16 cellular contexts compared by ENCODE assay signal in genomic region chr1:211908453-211908852, GRCh38.
A peak's percentile ranks its signal among the peaks of the same experiment; 100 is the strongest.
DNase-seq lines count a peak whose midpoint lies in the region; ATAC-seq, FAIRE-seq and TF ChIP-seq lines count a peak whose summit lies in the region.
"Had no signal": no experiment of that assay in that cellular context is flagged by ENCODE, and none has a peak within 500 bp of the region (broad histone marks: within the 10 kb centered on the region; RNA-seq: fewer than 3 reads in every experiment).

No MANE protein-coding gene starts in this region.

- no peaks in the 10 kb centered on the region for H3K36me3 Mint-ChIP-seq in HFFc6 (ENCODE audit: low read depth)
- H3K36me3 Mint-ChIP-seq: T-cell had no signal

- POLR2A ChIA-PET in K562 (lab: Yijun Ruan, JAX) = interaction anchor here (1.1 to 1.6 kb wide), 2 partner anchors 11 to 16 kb away, joined by 3 read pairs; no protein-coding TSS in a partner anchor
- POLR2A ChIA-PET in PC-9 (lab: Charles Lee; ENCODE audit: unreplicated experiment) = no interaction called here

- H3K27me3 Mint-ChIP-seq in HFFc6 (ENCODE audit: insufficient read depth) = peaks cover 24% of the 10 kb centered on the region

- H3K27ac Mint-ChIP-seq in HFFc6 = no peak overlapping the region
- H3K27ac Mint-ChIP-seq: activated CD4-positive, alpha-beta T cell treated with anti-CD3 and anti-CD28 coated beads, Interleukin-2, amount 10 ng/mL, durations not matched to agents 7 days and 5 days; activated T-helper 1 cell treated with anti-CD3 and anti-CD28 coated beads, Interleukin-12 subunit alpha, Interleukin-12 subunit beta, Interleukin-2, Interleukin-4 antibody, amounts not matched to agents 30 ng/mL and 10 ng/mL and 1 ng/mL, durations not matched to agents 14 hours and 24 hours and 36 hours; progenitor cell of endocrine pancreas; T-cell had no signal

- intact Hi-C loops in K562 (cut with micrococcal nuclease) = no loop called here
- intact Hi-C loops in PC-9 (cut with micrococcal nuclease; ENCODE audit: unreplicated experiment) = no loop called here

- CTCF ChIA-PET in K562 (lab: Yijun Ruan, JAX; ENCODE audit: low intra/inter-chr PET ratio) = no interaction called here
- CTCF ChIA-PET in PC-9 (lab: Charles Lee) = no interaction called here

- H4K20me1 ChIP-seq in K562 (replicated peaks; ENCODE audit: control insufficient read depth, insufficient read depth, low read length) (no peaks in the 10 kb centered on the region), PC-9 (ENCODE audit: insufficient read depth) (no peaks in the 10 kb centered on the region)

- TF ChIP-seq RAD21 in K562 (CRISPR knock-in tag; conservative IDR thresholded peaks at IDR 0.05 in 1 of 2, IDR thresholded peaks at IDR 0.05 in 1 of 2) = no peak

- no peaks in the 10 kb centered on the region for H3K36me3 ChIP-seq in K562 (ENCODE audit: control insufficient read depth, insufficient read depth, low read length)
- H3K36me3 ChIP-seq in PC-9 (ENCODE audit: low read depth) = no peaks in the 10 kb centered on the region

- no peaks in the 10 kb centered on the region for H3K79me2 ChIP-seq in K562 (ENCODE audit: control insufficient read depth, insufficient read depth, low read length)
- H3K79me2 ChIP-seq in PC-9 (ENCODE audit: low read depth) = no peaks in the 10 kb centered on the region

- H3K4me1 Mint-ChIP-seq in HFFc6 (ENCODE audit: low read depth) = no peaks in the 10 kb centered on the region
- H3K4me1 Mint-ChIP-seq: activated CD4-positive, alpha-beta T cell treated with anti-CD3 and anti-CD28 coated beads, Interleukin-2, amount 10 ng/mL, durations not matched to agents 7 days and 5 days; T-cell had no signal

- TF ChIP-seq CTCF in GM13976 (IDR thresholded peaks at IDR 0.05; ENCODE audit: borderline replicate concordance, control extremely low read depth, extremely low read depth, insufficient read depth, missing control alignments) = no peak
- TF ChIP-seq CTCF in HL-60 (IDR thresholded peaks at IDR 0.05; ENCODE audit: insufficient read depth, low read length) = no peak
- no peak for TF ChIP-seq CTCF in K562 (IDR thresholded peaks at IDR 0.05 in 2 of 3, conservative IDR thresholded peaks at IDR 0.05 in 1 of 3; ENCODE audit: insufficient read depth in 2 of 3, low read depth in 1 of 3, low read length in 3 of 3)
- TF ChIP-seq CTCF in PC-9 (conservative IDR thresholded peaks at IDR 0.05) = no peak
- no peak for TF ChIP-seq CTCF in HFFc6 (IDR thresholded peaks at IDR 0.05)

- WGBS in K562 (ENCODE audit: insufficient coverage, low coverage, missing lambda C conversion rate) = 0% methylated on average over 2 of the region's 2 CpGs

- H3K4me2 ChIP-seq in K562 (ENCODE audit: insufficient read depth, low read length) (no peak overlapping the region), PC-9 (no peak overlapping the region)

- H2AFZ ChIP-seq in K562 (ENCODE audit: low read depth, low read length) = no peak overlapping the region
- H2AFZ ChIP-seq in PC-9 = no peak overlapping the region

- H3K4me3 ChIP-seq in HL-60 (replicated peaks; ENCODE audit: insufficient read depth, low read length) = no peak overlapping the region
- no peak overlapping the region for H3K4me3 ChIP-seq in K562
- no peak overlapping the region for H3K4me3 ChIP-seq in PC-9

- no peaks in the 10 kb centered on the region for H3K27me3 ChIP-seq in HL-60 (ENCODE audit: insufficient read depth, poor library complexity, severe bottlenecking)
- peaks cover 4 to 20% of the 10 kb centered on the region in 2 experiments; a peak in 4 of 5 replicates for H3K27me3 ChIP-seq in K562 (ENCODE audit: control insufficient read depth in 2 of 2, insufficient read depth in 2 of 2, low read length in 2 of 2)
- H3K27me3 ChIP-seq in PC-9 (ENCODE audit: insufficient read depth, low read depth) = no peaks in the 10 kb centered on the region

- TF ChIP-seq POLR2A in K562 (conservative IDR thresholded peaks at IDR 0.05) = no peak

- no peak for TF ChIP-seq EP300 in K562 (IDR thresholded peaks at IDR 0.05; ENCODE audit: low read length)

- in situ Hi-C loops in GM13976 (cut with MboI; ENCODE audit: low sequenced_read_pairs, unreplicated experiment) = no loop called here
- in situ Hi-C loops in K562 (cut with MboI) = no loop called here

- H3K4me1 ChIP-seq in K562 (replicated peaks in 1 of 2; ENCODE audit: control insufficient read depth in 2 of 2, insufficient read depth in 2 of 2, low read length in 2 of 2) (no peaks in the 10 kb centered on the region), PC-9 (replicated peaks; ENCODE audit: insufficient read depth) (peaks cover 31% of the 10 kb centered on the region)

- H3F3A ChIP-seq in PC-9 (ENCODE audit: insufficient read depth, low read depth) = peaks cover 27% of the 10 kb centered on the region

- BruUV-seq in K562 (replicated peaks; lab: Mats Ljungman, UMichigan) (no TSS peak), PC-9 (replicated peaks; lab: Mats Ljungman, UMichigan) (no TSS peak)

- H3K9me2 ChIP-seq in PC-9 (ENCODE audit: insufficient read depth) = no peaks in the 10 kb centered on the region

- H3K27ac ChIP-seq in HL-60 (replicated peaks) = 0 out of 2 replicates have a peak overlapping the region, but pooled peaks have one; percentile 13
- H3K27ac ChIP-seq in K562 (ENCODE audit: extremely low read depth, low read depth, low read length) = no peak overlapping the region
- H3K27ac ChIP-seq in PC-9 = no peak overlapping the region

- H3K9me3 ChIP-seq in K562 (replicated peaks; ENCODE audit: control insufficient read depth, insufficient read depth, low read depth, low read length) (no peaks in the 10 kb centered on the region), PC-9 (ENCODE audit: insufficient read depth, low read depth) (no peaks in the 10 kb centered on the region)

- no peak for FAIRE-seq in K562 (lab: Jason Lieb, UNC)

- no peak overlapping the region for H3K9ac ChIP-seq in K562 (ENCODE audit: insufficient read depth in 1 of 2, low read depth in 2 of 2, low read length in 2 of 2)

- ATAC-seq in GM21717 (IDR thresholded peaks at IDR 0.05; ENCODE audit: unreplicated experiment) (peak; percentile 83), K562 (no peak)
- ATAC-seq: T-cell had no signal

- no peaks in the 10 kb centered on the region for H3K9me3 Mint-ChIP-seq in HFFc6

- H3K4me3 Mint-ChIP-seq in HFFc6 = no peak overlapping the region
- H3K4me3 Mint-ChIP-seq: activated CD4-positive, alpha-beta T cell treated with anti-CD3 and anti-CD28 coated beads, Interleukin-2, amount 10 ng/mL, durations not matched to agents 7 days and 5 days; activated T-helper 1 cell treated with anti-CD3 and anti-CD28 coated beads, Interleukin-12 subunit alpha, Interleukin-12 subunit beta, Interleukin-2, Interleukin-4 antibody, amounts not matched to agents 30 ng/mL and 10 ng/mL and 1 ng/mL, durations not matched to agents 14 hours and 24 hours and 36 hours; T-cell had no signal

- no peaks in the 10 kb centered on the region for H3K9me1 ChIP-seq in K562 (ENCODE audit: control insufficient read depth, insufficient read depth, low read length)

- DNase-seq in GM13976 (ENCODE audit: low spot score) (peak; percentile 41), HL-60 (ENCODE audit: low read depth in 1 of 2, low spot score in 1 of 2) (peak in 1 of 2 experiments; percentile 38), K562 (ENCODE audit: extremely low read depth in 1 of 4, low spot score in 3 of 4) (no peak), PC-9 (no peak), NCI-H345 treated with DMSO at 0.1 percent for 48 hours (lab: John Stamatoyannopoulos, UW; ENCODE audit: unreplicated experiment) (no peak), HFFc6 (no peak)
- no peak for DNase-seq in activated CD4-positive, CD25-positive, alpha-beta regulatory T cell (lab: John Stamatoyannopoulos, UW)
- DNase-seq: activated CD4-positive, alpha-beta T cell treated with anti-CD3 and anti-CD28 coated beads, Interleukin-2, amount 10 ng/mL, durations not matched to agents 7 days and 5 days; anterior cingulate cortex; H7; NCI-H2081 treated with DMSO at 0.1 percent for 48 hours; NK-92 treated with Interleukin-12 subunit alpha and Interleukin-12 subunit beta, amount 100 ng/mL, for 24 hours; T-cell had no signal

TF ChIP-seq in K562, 482 proteins besides CTCF, POLR2A, EP300 and RAD21:
- TF ChIP-seq ZBTB34 (CRISPR knock-in tag; IDR thresholded peaks at IDR 0.05) (no peak), KLF1 (tag; IDR thresholded peaks at IDR 0.05) (no peak), SPI1 (IDR thresholded peaks at IDR 0.05; ENCODE audit: borderline replicate concordance, low read depth, low read length) (peak; percentile 53; the same call in 1 of the 2 replicates), STAT5B (CRISPR knock-in tag; IDR thresholded peaks at IDR 0.05) (no peak), SNAPC5 (CRISPR knock-in tag; IDR thresholded peaks at IDR 0.05) (no peak)
- TF ChIP-seq, protein P1, sequence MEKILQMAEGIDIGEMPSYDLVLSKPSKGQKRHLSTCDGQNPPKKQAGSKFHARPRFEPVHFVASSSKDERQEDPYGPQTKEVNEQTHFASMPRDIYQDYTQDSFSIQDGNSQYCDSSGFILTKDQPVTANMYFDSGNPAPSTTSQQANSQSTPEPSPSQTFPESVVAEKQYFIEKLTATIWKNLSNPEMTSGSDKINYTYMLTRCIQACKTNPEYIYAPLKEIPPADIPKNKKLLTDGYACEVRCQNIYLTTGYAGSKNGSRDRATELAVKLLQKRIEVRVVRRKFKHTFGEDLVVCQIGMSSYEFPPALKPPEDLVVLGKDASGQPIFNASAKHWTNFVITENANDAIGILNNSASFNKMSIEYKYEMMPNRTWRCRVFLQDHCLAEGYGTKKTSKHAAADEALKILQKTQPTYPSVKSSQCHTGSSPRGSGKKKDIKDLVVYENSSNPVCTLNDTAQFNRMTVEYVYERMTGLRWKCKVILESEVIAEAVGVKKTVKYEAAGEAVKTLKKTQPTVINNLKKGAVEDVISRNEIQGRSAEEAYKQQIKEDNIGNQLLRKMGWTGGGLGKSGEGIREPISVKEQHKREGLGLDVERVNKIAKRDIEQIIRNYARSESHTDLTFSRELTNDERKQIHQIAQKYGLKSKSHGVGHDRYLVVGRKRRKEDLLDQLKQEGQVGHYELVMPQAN (IDR thresholded peaks at IDR 0.05; ENCODE audit: borderline replicate concordance) = no peak
